ENCODE assay signal across 2 cellular contexts in the genomic region with DNA sequence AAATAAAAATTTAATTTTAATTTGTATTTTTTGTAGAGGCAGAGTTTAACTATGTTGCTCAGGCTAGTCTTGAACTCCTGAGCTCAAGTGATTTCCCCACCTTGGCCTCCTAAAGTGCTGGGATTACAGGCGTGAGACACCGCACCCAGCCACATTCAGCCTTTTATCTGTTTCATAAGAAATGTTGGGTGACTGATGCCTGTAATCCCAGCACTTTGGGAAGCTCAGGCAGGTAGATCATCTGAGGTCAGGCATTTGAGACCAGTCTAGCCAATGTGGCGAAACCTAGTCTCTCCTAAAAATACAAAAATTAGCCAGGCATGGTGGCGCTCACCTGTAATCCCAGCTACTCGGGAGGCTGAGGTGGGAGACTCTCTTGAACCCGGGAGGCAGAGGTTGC. TPM values are rescaled to one million over a fixed set of nuclear protein-coding genes. Genes with fewer than 3 reads are reported as not detected.
"Had no signal": no experiment of that assay in that cellular context is flagged by ENCODE, and none has a peak within 500 bp of the region (broad histone marks: within the 10 kb centered on the region; RNA-seq: fewer than 3 reads in every experiment).

No MANE protein-coding gene starts in this region.

RNA-seq across cellular contexts. Expression of gene LDHD, which starts 25.7 kb away (rescaled TPM):
- total RNA-seq: naive thymus-derived CD8-positive, alpha-beta T cell had no signal
- polyA plus RNA-seq: naive thymus-derived CD8-positive, alpha-beta T cell; neural cell had no signal
